21 cellular contexts compared by ENCODE assay signal in the genomic region with DNA sequence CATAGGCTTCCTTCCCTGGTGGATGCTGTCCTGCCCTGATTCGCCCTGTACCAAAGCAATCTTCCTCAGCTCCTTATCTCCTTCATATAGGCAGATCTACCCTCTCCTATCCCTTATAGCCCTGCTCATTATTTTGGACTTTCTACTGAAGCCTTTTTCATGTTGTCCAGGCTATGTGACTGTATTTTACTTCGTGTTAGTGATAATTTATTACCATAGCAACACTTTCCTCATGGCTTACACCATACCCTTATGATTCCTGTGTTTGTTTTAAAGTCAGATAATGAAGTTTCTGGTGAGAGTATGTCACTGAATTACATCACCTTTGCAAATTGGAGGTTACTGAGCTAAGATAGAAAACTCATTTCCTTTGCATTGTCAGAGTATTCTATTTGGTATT.
DNase-seq lines count a peak whose midpoint lies in the region; ATAC-seq and TF ChIP-seq lines count a peak whose summit lies in the region.
"Had no signal": no experiment of that assay in that cellular context is flagged by ENCODE, and none has a peak within 500 bp of the region (broad histone marks: within the 10 kb centered on the region; RNA-seq: fewer than 3 reads in every experiment).

No MANE protein-coding gene starts in this region.

- TF ChIP-seq CTCF in AG10803 (conservative IDR thresholded peaks at IDR 0.05; ENCODE audit: low read length) (no peak), astrocyte of the spinal cord (IDR thresholded peaks at IDR 0.05; ENCODE audit: low read depth, low read length) (no peak), fibroblast of the aortic adventitia (IDR thresholded peaks at IDR 0.05; ENCODE audit: insufficient read depth, low read length) (no peak), ascending aorta (IDR thresholded peaks at IDR 0.05) (no peak), RWPE1 (conservative IDR thresholded peaks at IDR 0.05; ENCODE audit: low read depth) (no peak)

- no peaks in the 10 kb centered on the region for H3K4me1 ChIP-seq in ascending aorta
- H3K4me1 ChIP-seq: Caco-2, suprapubic skin had no signal

- H3K27ac Mint-ChIP-seq in activated naive CD4-positive, alpha-beta T cell treated with anti-CD3 and anti-CD28 coated beads for 36 hours = no peak overlapping the region
- H3K27ac Mint-ChIP-seq: activated naive CD8-positive, alpha-beta T cell treated with anti-CD3 and anti-CD28 coated beads, Interleukin-2, amount 10 ng/mL, durations not matched to agents 7 days and 5 days; GM23338 had no signal

- H3K4me1 Mint-ChIP-seq in activated naive CD4-positive, alpha-beta T cell treated with anti-CD3 and anti-CD28 coated beads for 36 hours (ENCODE audit: low read depth) = no peaks in the 10 kb centered on the region
- H3K4me1 Mint-ChIP-seq: activated naive CD8-positive, alpha-beta T cell treated with anti-CD3 and anti-CD28 coated beads, Interleukin-2, amount 10 ng/mL, durations not matched to agents 7 days and 5 days had no signal

- H3K4me3 ChIP-seq in AG10803 (ENCODE audit: low read length) (no peak overlapping the region), astrocyte of the spinal cord (ENCODE audit: low read depth, low read length) (no peak overlapping the region), fibroblast of the aortic adventitia (ENCODE audit: low read depth, low read length) (no peak overlapping the region), ascending aorta (no peak overlapping the region)
- H3K4me3 ChIP-seq: GM23338, suprapubic skin had no signal

- DNase-seq in AG10803 (ENCODE audit: low read depth) (peak; percentile 74), NCI-H226 (peak; percentile 42), astrocyte of the spinal cord (ENCODE audit: low read depth, low spot score) (peak; percentile 59), fibroblast of the aortic adventitia (ENCODE audit: low read depth) (peak; percentile 82), ascending aorta (ENCODE audit: low spot score in 2 of 2) (no peak), RWPE1 (ENCODE audit: low spot score) (no peak)
- DNase-seq in activated naive CD4-positive, alpha-beta T cell treated with anti-CD3 and anti-CD28 coated beads for 36 hours = no peak
- DNase-seq: activated naive CD8-positive, alpha-beta T cell treated with anti-CD3 and anti-CD28 coated beads, Interleukin-2, amount 10 ng/mL, durations not matched to agents 7 days and 5 days; activated T-cell treated with anti-CD3 and anti-CD28 coated beads, Interleukin-2, amount 50 U/mL, for 4 hours; Caco-2; cerebellar nuclear complex; head of caudate nucleus; islet precursor cell; Kasumi-1; midbrain; NCI-H345; nucleus accumbens had no signal

- no peak overlapping the region for H3K27ac ChIP-seq in ascending aorta
- no peak overlapping the region for H3K27ac ChIP-seq in RWPE1
- H3K27ac ChIP-seq: suprapubic skin had no signal

- H3K27me3 Mint-ChIP-seq in activated naive CD4-positive, alpha-beta T cell treated with anti-CD3 and anti-CD28 coated beads for 36 hours (ENCODE audit: low read depth) = no peaks in the 10 kb centered on the region
- H3K27me3 Mint-ChIP-seq: activated naive CD8-positive, alpha-beta T cell treated with anti-CD3 and anti-CD28 coated beads, Interleukin-2, amount 10 ng/mL, durations not matched to agents 7 days and 5 days had no signal

- intact Hi-C loops in ascending aorta (cut with DNase I) = no loop called here
- intact Hi-C loops in activated naive CD4-positive, alpha-beta T cell treated with anti-CD3 and anti-CD28 coated beads for 36 hours (cut with micrococcal nuclease) = no loop called here

- in situ Hi-C loops in astrocyte of the spinal cord (cut with HindIII; ENCODE audit: low sequenced_read_pairs) = no loop called here

- H3K27me3 ChIP-seq in ascending aorta = no peaks in the 10 kb centered on the region
- H3K27me3 ChIP-seq: suprapubic skin had no signal

- CTCF ChIA-PET in activated naive CD4-positive, alpha-beta T cell treated with anti-CD3 and anti-CD28 coated beads for 36 hours (lab: Charles Lee) = no interaction called here
- CTCF ChIA-PET in RWPE1 (lab: Yijun Ruan, JAX) = no interaction called here

- no peaks in the 10 kb centered on the region for H3K9me3 ChIP-seq in ascending aorta
- H3K9me3 ChIP-seq: Caco-2, suprapubic skin had no signal

- no peaks in the 10 kb centered on the region for H3K9me3 Mint-ChIP-seq in activated naive CD4-positive, alpha-beta T cell treated with anti-CD3 and anti-CD28 coated beads for 36 hours
- H3K9me3 Mint-ChIP-seq: activated naive CD8-positive, alpha-beta T cell treated with anti-CD3 and anti-CD28 coated beads, Interleukin-2, amount 10 ng/mL, durations not matched to agents 7 days and 5 days; activated T-cell treated with anti-CD3 and anti-CD28 coated beads, Interleukin-2, amount 50 U/mL, for 4 hours; GM23338 had no signal

- H3K36me3 ChIP-seq in ascending aorta = no peaks in the 10 kb centered on the region
- H3K36me3 ChIP-seq: suprapubic skin had no signal

- ATAC-seq in HG02642 (IDR thresholded peaks at IDR 0.05; ENCODE audit: poor library complexity, unreplicated experiment) = no peak
- ATAC-seq: activated T-cell treated with anti-CD3 and anti-CD28 coated beads, Interleukin-2, amount 50 U/mL, for 4 hours; GM23338; sciatic nerve had no signal

- POLR2A ChIA-PET in RWPE1 (lab: Yijun Ruan, JAX; ENCODE audit: low non-redundant PET) = no interaction called here

- no peaks in the 10 kb centered on the region for H3K36me3 Mint-ChIP-seq in activated naive CD4-positive, alpha-beta T cell treated with anti-CD3 and anti-CD28 coated beads for 36 hours (ENCODE audit: low read depth)
- H3K36me3 Mint-ChIP-seq: activated naive CD8-positive, alpha-beta T cell treated with anti-CD3 and anti-CD28 coated beads, Interleukin-2, amount 10 ng/mL, durations not matched to agents 7 days and 5 days had no signal

- no peak overlapping the region for H3K4me3 Mint-ChIP-seq in activated naive CD4-positive, alpha-beta T cell treated with anti-CD3 and anti-CD28 coated beads for 36 hours
- H3K4me3 Mint-ChIP-seq: activated naive CD8-positive, alpha-beta T cell treated with anti-CD3 and anti-CD28 coated beads, Interleukin-2, amount 10 ng/mL, durations not matched to agents 7 days and 5 days; activated T-cell treated with anti-CD3 and anti-CD28 coated beads, Interleukin-2, amount 50 U/mL, for 4 hours; GM23338 had no signal

Comparison
In these comparisons a context has a peak if more than half of its experiments do, and no peak if none do; other contexts are left out.
1. DNase-seq: peak in AG10803 (single experiment), NCI-H226 (single experiment), astrocyte of the spinal cord (single experiment) and fibroblast of the aortic adventitia (single experiment); none in ascending aorta (0 of 2), activated naive CD4-positive, alpha-beta T cell treated with anti-CD3 and anti-CD28 coated beads for 36 hours (single experiment) and RWPE1 (single experiment).